In genomic region chr6:102300350-102300749, GRCh38 we compare ENCODE assay signal across 23 cellular contexts.
"Had no signal": no experiment of that assay in that cellular context is flagged by ENCODE, and none has a peak within 500 bp of the region (broad histone marks: within the 10 kb centered on the region; RNA-seq: fewer than 3 reads in every experiment).

No MANE protein-coding gene starts in this region.

- H3K27ac ChIP-seq: adrenal gland, SK-N-MC had no signal

- DNase-seq: activated B cell treated with CpG ODN at 0.5 μM for 24 hours; activated CD4-positive, alpha-beta T cell treated with anti-CD3 and anti-CD28 coated beads for 1 hour; activated CD4-positive, alpha-beta T cell treated with anti-CD3 and anti-CD28 coated beads, Interleukin-2, amount 10 ng/mL, durations not matched to agents 24 days and 14 days; activated CD4-positive, alpha-beta T cell treated with anti-CD3 and anti-CD28 coated beads, Interleukin-2, amount 50 U/mL, for 48 hours; activated CD8-positive, alpha-beta memory T cell treated with anti-CD3 and anti-CD28 coated beads, Interleukin-2, amount 10 ng/mL, durations not matched to agents 7 days and 5 days; activated naive CD4-positive, alpha-beta T cell treated with anti-CD3 and anti-CD28 coated beads, Interleukin-2, amount 50 U/mL, for 16 hours; activated naive CD8-positive, alpha-beta T cell treated with anti-CD3 and anti-CD28 coated beads, Interleukin-2, amount 10 ng/mL, durations not matched to agents 7 days and 5 days; activated T-cell treated with anti-CD3 and anti-CD28 coated beads, Interleukin-2, amount 50 U/mL, for 48 hours; adrenal gland; anterior cingulate cortex; KG1; NCI-H1092; NCI-H1417; NCI-H1930; NCI-H345; NCI-H510A; NCI-H526 treated with DMSO at 0.1 percent for 48 hours; NCI-H82; T-cell; T-helper 2 cell; T1000 had no signal

- H3K27me3 ChIP-seq: adrenal gland had no signal

- H3K4me1 ChIP-seq: adrenal gland had no signal

- H3K9me3 ChIP-seq: adrenal gland had no signal

- ATAC-seq: activated CD8-positive, alpha-beta memory T cell treated with anti-CD3 and anti-CD28 coated beads, Interleukin-2, amount 10 ng/mL, durations not matched to agents 7 days and 5 days; Right ventricle myocardium inferior; T-cell had no signal

- H3K4me3 ChIP-seq: adrenal gland, SK-N-MC had no signal

- H3K36me3 ChIP-seq: adrenal gland had no signal
